Comparison of ENCODE assay signal across 20 cellular contexts in genomic region chr11:61118004-61118403, GRCh38. TPM values are rescaled to one million over a fixed set of nuclear protein-coding genes. Genes with fewer than 3 reads are reported as not detected.
DNase-seq lines count a peak whose midpoint lies in the region; ATAC-seq and TF ChIP-seq lines count a peak whose summit lies in the region.
"Had no signal": no experiment of that assay in that cellular context is flagged by ENCODE, and none has a peak within 500 bp of the region (broad histone marks: within the 10 kb centered on the region; RNA-seq: fewer than 3 reads in every experiment).

No MANE protein-coding gene starts in this region.

- no peak overlapping the region for H3K4me3 Mint-ChIP-seq in activated CD4-positive, alpha-beta T cell treated with anti-CD3 and anti-CD28 coated beads, Interleukin-2, amount 10 ng/mL, durations not matched to agents 24 days and 14 days
- H3K4me3 Mint-ChIP-seq in CD4-positive, alpha-beta T cell: peak overlapping the region; percentile 20
- H3K4me3 Mint-ChIP-seq in activated T-helper 17 cell treated with anti-CD3 and anti-CD28 coated beads, Interleukin-2, amount 50 U/mL, for 72 hours: peak overlapping the region; percentile 82

- H3K4me3 ChIP-seq in testis: no peak overlapping the region
- H3K4me3 ChIP-seq: BLaER1 had no signal

- intact Hi-C loops in activated CD4-positive, alpha-beta T cell treated with anti-CD3 and anti-CD28 coated beads, Interleukin-2, amount 10 ng/mL, durations not matched to agents 24 days and 14 days (cut with micrococcal nuclease): no loop called here
- intact Hi-C loops in CD4-positive, alpha-beta T cell (cut with DNase I, micrococcal nuclease): loop anchor here in 1 of 2 experiments (2.0 kb wide), 1 partner anchor 13 kb away; no protein-coding TSS in a partner anchor
- intact Hi-C loops in testis (cut with DNase I; ENCODE audit: low total_unique reads): no loop called here

- peaks cover 15% of the 10 kb centered on the region for H3K4me1 ChIP-seq in testis

- H3K9me3 ChIP-seq in CD4-positive, alpha-beta T cell (ENCODE audit: control insufficient read depth, low read length): no peaks in the 10 kb centered on the region
- no peaks in the 10 kb centered on the region for H3K9me3 ChIP-seq in testis
- H3K9me3 ChIP-seq: BLaER1 had no signal

- H3K4me1 Mint-ChIP-seq in activated CD4-positive, alpha-beta T cell treated with anti-CD3 and anti-CD28 coated beads, Interleukin-2, amount 10 ng/mL, durations not matched to agents 24 days and 14 days: peaks cover 71% of the 10 kb centered on the region
- peaks cover 87% of the 10 kb centered on the region for H3K4me1 Mint-ChIP-seq in CD4-positive, alpha-beta T cell (ENCODE audit: low read depth)
- peaks cover 53% of the 10 kb centered on the region for H3K4me1 Mint-ChIP-seq in activated T-helper 17 cell treated with anti-CD3 and anti-CD28 coated beads, Interleukin-2, amount 50 U/mL, for 72 hours

- peaks cover 9% of the 10 kb centered on the region for H3K9me3 Mint-ChIP-seq in activated CD4-positive, alpha-beta T cell treated with anti-CD3 and anti-CD28 coated beads, Interleukin-2, amount 10 ng/mL, durations not matched to agents 24 days and 14 days
- H3K9me3 Mint-ChIP-seq in CD4-positive, alpha-beta T cell: no peaks in the 10 kb centered on the region
- peaks cover 6% of the 10 kb centered on the region for H3K9me3 Mint-ChIP-seq in activated T-helper 17 cell treated with anti-CD3 and anti-CD28 coated beads, Interleukin-2, amount 50 U/mL, for 72 hours

- peaks cover 88% of the 10 kb centered on the region for H3K36me3 Mint-ChIP-seq in activated CD4-positive, alpha-beta T cell treated with anti-CD3 and anti-CD28 coated beads, Interleukin-2, amount 10 ng/mL, durations not matched to agents 24 days and 14 days (ENCODE audit: low read depth)
- peaks cover 98% of the 10 kb centered on the region for H3K36me3 Mint-ChIP-seq in CD4-positive, alpha-beta T cell (ENCODE audit: low read depth)
- H3K36me3 Mint-ChIP-seq in activated T-helper 17 cell treated with anti-CD3 and anti-CD28 coated beads, Interleukin-2, amount 50 U/mL, for 72 hours (ENCODE audit: low read depth): no peaks in the 10 kb centered on the region

- WGBS in testis, 2 donors: 91 to 94% methylated on average over 4 to 9 of the region's 9 CpGs

- H3K27ac ChIP-seq in CD4-positive, alpha-beta T cell (ENCODE audit: low read depth, low read length): peak overlapping the region; percentile 54
- H3K27ac ChIP-seq in testis: no peak overlapping the region
- H3K27ac ChIP-seq: BLaER1 had no signal

- no peaks in the 10 kb centered on the region for H3K36me3 ChIP-seq in testis (ENCODE audit: low read depth, missing control alignments)
- H3K36me3 ChIP-seq: BLaER1 had no signal

- peak overlapping the region; percentile 81 for H3K27ac Mint-ChIP-seq in activated CD4-positive, alpha-beta T cell treated with anti-CD3 and anti-CD28 coated beads, Interleukin-2, amount 10 ng/mL, durations not matched to agents 24 days and 14 days
- peak overlapping the region; percentile 95 for H3K27ac Mint-ChIP-seq in CD4-positive, alpha-beta T cell
- H3K27ac Mint-ChIP-seq in activated T-helper 17 cell treated with anti-CD3 and anti-CD28 coated beads, Interleukin-2, amount 50 U/mL, for 72 hours: peak overlapping the region; percentile 94

- DNase-seq in activated CD4-positive, alpha-beta T cell treated with anti-CD3 and anti-CD28 coated beads, Interleukin-2, amount 10 ng/mL, durations not matched to agents 24 days and 14 days: no peak
- DNase-seq in activated CD4-positive, alpha-beta T cell treated with anti-CD3 and anti-CD28 coated beads, Interleukin-2, amount 50 U/mL, for 48 hours: no peak
- DNase-seq in CD4-positive, alpha-beta T cell: no peak
- DNase-seq in islet precursor cell: peak; percentile 34
- DNase-seq in HK-2 (ENCODE audit: unreplicated experiment): no peak
- no peak for DNase-seq in NOMO-1 (lab: John Stamatoyannopoulos, UW; ENCODE audit: unreplicated experiment in 2 of 2)
- no peak for DNase-seq in testis
- DNase-seq: DND-41, HCEC 1CT, KBM-7, NCI-H1417 treated with DMSO at 0.1 percent for 48 hours, NCI-H1930, NCI-H2171, NCI-H446, NCI-H69, OCI-M1, RPMI8226 had no signal

- POLR2A ChIA-PET in CD4-positive, alpha-beta T cell (lab: Charles Lee): interaction anchor here (0.9 to 4.4 kb wide), 8 partner anchors 10 to 92 kb away, joined by 3 to 22 read pairs (median 6); no protein-coding TSS in a partner anchor

- TF ChIP-seq POLR2A in testis (IDR thresholded peaks at IDR 0.05): no peak

- TF ChIP-seq CTCF in CD4-positive, alpha-beta T cell (IDR thresholded peaks at IDR 0.05): no peak
- TF ChIP-seq CTCF in testis (IDR thresholded peaks at IDR 0.05): no peak

- H3K27me3 Mint-ChIP-seq in activated CD4-positive, alpha-beta T cell treated with anti-CD3 and anti-CD28 coated beads, Interleukin-2, amount 10 ng/mL, durations not matched to agents 24 days and 14 days: no peaks in the 10 kb centered on the region
- H3K27me3 Mint-ChIP-seq in CD4-positive, alpha-beta T cell: no peaks in the 10 kb centered on the region
- no peaks in the 10 kb centered on the region for H3K27me3 Mint-ChIP-seq in activated T-helper 17 cell treated with anti-CD3 and anti-CD28 coated beads, Interleukin-2, amount 50 U/mL, for 72 hours

- CTCF ChIA-PET in CD4-positive, alpha-beta T cell (lab: Charles Lee): interaction anchor here (0.5 kb wide), 1 partner anchor 57 kb away, joined by 3 read pairs; no protein-coding TSS in a partner anchor

- no peak for ATAC-seq in CD4-positive, alpha-beta T cell (ENCODE audit: poor library complexity)
- ATAC-seq in activated T-helper 17 cell treated with anti-CD3 and anti-CD28 coated beads, Interleukin-2, amount 50 U/mL, for 72 hours (replicated peaks): no peak

- no peaks in the 10 kb centered on the region for H3K27me3 ChIP-seq in CD4-positive, alpha-beta T cell (ENCODE audit: control insufficient read depth, insufficient read depth, low read length)
- H3K27me3 ChIP-seq in testis: no peaks in the 10 kb centered on the region
- H3K27me3 ChIP-seq: BLaER1 had no signal

RNA-seq across cellular contexts. Expression of gene CD5, which starts 15.7 kb away (rescaled TPM):
- 368 and 385 TPM in 2 replicates for total RNA-seq in activated CD4-positive, alpha-beta T cell treated with anti-CD3 and anti-CD28 coated beads, Interleukin-2, amount 10 ng/mL, durations not matched to agents 24 days and 14 days
- 100 to 1,000 TPM; 421 to 423 TPM for total RNA-seq in CD4-positive, alpha-beta T cell
- total RNA-seq in activated T-helper 17 cell treated with anti-CD3 and anti-CD28 coated beads, Interleukin-2, amount 50 U/mL, for 72 hours: 100 to 1,000 TPM; 231 to 476 TPM
- total RNA-seq in testis: 1 to 10 TPM; 1.5 TPM
- 2.0 TPM for polyA plus RNA-seq in testis (ENCODE audit: insufficient read depth, low read depth, low replicate concordance)
- total RNA-seq: A172 had no signal

RNA-seq across cellular contexts. Expression of gene VPS37C, which starts 43.2 kb away (rescaled TPM):
- total RNA-seq in activated CD4-positive, alpha-beta T cell treated with anti-CD3 and anti-CD28 coated beads, Interleukin-2, amount 10 ng/mL, durations not matched to agents 24 days and 14 days: 13.3 and 13.7 TPM in 2 replicates
- 1 to 10 TPM; 1.8 to 2.0 TPM for total RNA-seq in CD4-positive, alpha-beta T cell
- total RNA-seq in activated T-helper 17 cell treated with anti-CD3 and anti-CD28 coated beads, Interleukin-2, amount 50 U/mL, for 72 hours: 10 to 100 TPM in 1 of 2 donors, 1 to 10 TPM in 1; 9.7 to 14.5 TPM
- 10 to 100 TPM; 29.1 to 31.0 TPM for total RNA-seq in testis
- polyA plus RNA-seq in testis (ENCODE audit: insufficient read depth, low read depth, low replicate concordance): 36.9 TPM

Comparison
In these comparisons a context has a peak if more than half of its experiments do, and no peak if none do; other contexts are left out.
1. RNA of gene CD5, which starts 15.7 kb away (total RNA-seq): 231 to 476 TPM in activated T-helper 17 cell treated with anti-CD3 and anti-CD28 coated beads, Interleukin-2, amount 50 U/mL, for 72 hours, 421 to 423 TPM in CD4-positive, alpha-beta T cell and 368 to 385 TPM in activated CD4-positive, alpha-beta T cell treated with anti-CD3 and anti-CD28 coated beads, Interleukin-2, amount 10 ng/mL, durations not matched to agents 24 days and 14 days; 1.5 TPM in testis; every median in the first group is over 10 times any median in the second.
2. Peak in every context shown above with its lines, with median percentiles within 50 percentile points of each other: H3K27ac Mint-ChIP-seq.